In the genomic region with DNA sequence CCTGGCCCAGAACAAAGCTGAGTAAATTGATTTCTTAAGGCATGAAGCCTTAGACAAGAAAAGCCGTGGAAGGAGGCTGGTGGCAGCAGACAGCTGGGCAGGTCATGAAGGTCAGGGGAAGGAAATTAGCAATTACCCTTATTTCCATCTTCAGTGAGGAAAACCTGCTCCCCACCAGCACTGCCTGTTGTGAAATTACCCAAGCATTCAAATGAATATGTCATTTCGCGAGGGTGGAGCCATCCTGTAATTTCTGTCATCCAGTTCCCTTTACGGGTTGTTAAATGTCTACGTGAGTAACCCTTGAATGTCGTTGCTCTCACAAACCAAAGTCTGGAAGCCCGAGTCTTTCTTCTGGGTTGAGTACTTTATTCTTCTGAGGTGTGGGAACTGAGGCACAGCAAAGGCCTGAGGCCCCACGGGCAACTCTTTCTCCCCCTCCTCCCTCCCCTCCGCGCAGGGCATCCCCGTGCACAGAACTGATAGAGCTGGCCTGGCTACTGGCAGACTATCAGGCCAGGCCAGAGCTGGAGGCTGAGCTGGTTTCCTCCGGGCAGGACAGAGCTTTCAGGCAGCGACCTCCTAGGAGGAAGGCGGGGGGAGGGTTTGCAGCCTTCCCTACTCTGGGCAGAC, we compare ENCODE assay signal across 8 cellular contexts. TPM values are rescaled to one million over a fixed set of nuclear protein-coding genes. Genes with fewer than 3 reads are reported as not detected.
A peak's percentile ranks its signal among the peaks of the same experiment; 100 is the strongest.
DNase-seq lines count a peak whose midpoint lies in the region; ATAC-seq lines count a peak whose summit lies in the region.

No MANE protein-coding gene starts in this region.

- H3K27me3 ChIP-seq in HUES64 (ENCODE audit: insufficient read depth, low read length), result no peaks in the 10 kb centered on the region

- ATAC-seq in activated naive CD8-positive, alpha-beta T cell treated with anti-CD3 and anti-CD28 coated beads, Interleukin-2, amount 50 U/mL, for 24 hours, result peak; percentile 35
- peak; percentile 26 for ATAC-seq in stimulated activated naive CD8-positive, alpha-beta T cell treated with anti-CD3 and anti-CD28 coated beads, Interleukin-15, Interleukin-2, amounts not matched to agents 100 U/mL and 50 U/mL, for 24 hours

- H3K4me3 Mint-ChIP-seq in T-helper 1 cell treated with Interleukin-12 subunit alpha and Interleukin-12 subunit beta and Interleukin-4 antibody, amounts not matched to agents 30 μg/mL and 1 μg/mL, for 36 hours, result peak overlapping the region; percentile 73
- peak overlapping the region; percentile 59 for H3K4me3 Mint-ChIP-seq in activated naive CD8-positive, alpha-beta T cell treated with anti-CD3 and anti-CD28 coated beads, Interleukin-2, amount 50 U/mL, for 24 hours

- 28% methylated on average over 14 of the region's 14 CpGs for WGBS in HUES64

- H3K4me1 Mint-ChIP-seq in T-helper 1 cell treated with Interleukin-12 subunit alpha and Interleukin-12 subunit beta and Interleukin-4 antibody, amounts not matched to agents 30 μg/mL and 1 μg/mL, for 36 hours (ENCODE audit: low read depth), result peaks cover 14% of the 10 kb centered on the region
- peaks cover 17% of the 10 kb centered on the region for H3K4me1 Mint-ChIP-seq in activated naive CD8-positive, alpha-beta T cell treated with anti-CD3 and anti-CD28 coated beads, Interleukin-2, amount 50 U/mL, for 24 hours

- no peaks in the 10 kb centered on the region for H3K9me3 ChIP-seq in HUES64 (ENCODE audit: insufficient read depth, low read depth, low read length)

- peaks cover 3% of the 10 kb centered on the region for H3K27me3 Mint-ChIP-seq in T-helper 1 cell treated with Interleukin-12 subunit alpha and Interleukin-12 subunit beta and Interleukin-4 antibody, amounts not matched to agents 30 μg/mL and 1 μg/mL, for 36 hours (ENCODE audit: low read depth)
- peaks cover 2% of the 10 kb centered on the region for H3K27me3 Mint-ChIP-seq in activated naive CD8-positive, alpha-beta T cell treated with anti-CD3 and anti-CD28 coated beads, Interleukin-2, amount 50 U/mL, for 24 hours

- H3K27ac ChIP-seq in HUES64 (ENCODE audit: low read depth, low read length), result no peak overlapping the region

- no peaks in the 10 kb centered on the region for H3K9me3 Mint-ChIP-seq in T-helper 1 cell treated with Interleukin-12 subunit alpha and Interleukin-12 subunit beta and Interleukin-4 antibody, amounts not matched to agents 30 μg/mL and 1 μg/mL, for 36 hours
- H3K9me3 Mint-ChIP-seq in activated naive CD8-positive, alpha-beta T cell treated with anti-CD3 and anti-CD28 coated beads, Interleukin-2, amount 50 U/mL, for 24 hours, result no peaks in the 10 kb centered on the region

- no peaks in the 10 kb centered on the region for H3K36me3 Mint-ChIP-seq in T-helper 1 cell treated with Interleukin-12 subunit alpha and Interleukin-12 subunit beta and Interleukin-4 antibody, amounts not matched to agents 30 μg/mL and 1 μg/mL, for 36 hours (ENCODE audit: low read depth)
- H3K36me3 Mint-ChIP-seq in activated naive CD8-positive, alpha-beta T cell treated with anti-CD3 and anti-CD28 coated beads, Interleukin-2, amount 50 U/mL, for 24 hours (ENCODE audit: low read depth), result no peaks in the 10 kb centered on the region

- no peak overlapping the region for H3K9ac ChIP-seq in HUES64 (ENCODE audit: low read depth, low read length)

- H3K4me3 ChIP-seq in HUES64 (ENCODE audit: low read length), result 0 out of 2 replicates have a peak overlapping the region, but pooled peaks have one; percentile 0

- H3K4me1 ChIP-seq in HUES64 (ENCODE audit: insufficient read depth, low read length), result peaks cover 11% of the 10 kb centered on the region

- no peaks in the 10 kb centered on the region for H3K36me3 ChIP-seq in HUES64 (ENCODE audit: insufficient read depth, low read length)

- DNase-seq in T-helper 1 cell (no peak), iPS-NIHi7 (ENCODE audit: extremely low spot score) (peak; percentile 78)
- DNase-seq in activated naive CD8-positive, alpha-beta T cell treated with anti-CD3 and anti-CD28 coated beads, Interleukin-2, amount 50 U/mL, for 24 hours, result no peak
- no peak for DNase-seq in stimulated activated naive CD8-positive, alpha-beta T cell treated with anti-CD3 and anti-CD28 coated beads, Interleukin-15, Interleukin-2, amounts not matched to agents 100 U/mL and 50 U/mL, for 24 hours
- no peak for DNase-seq in stimulated activated naive CD4-positive, alpha-beta T cell (lab: John Stamatoyannopoulos, UW)
- DNase-seq in NK-92 treated with Interleukin-12 subunit alpha and Interleukin-12 subunit beta, amount 100 ng/mL, for 24 hours (lab: John Stamatoyannopoulos, UW), result no peak

- H3K27ac Mint-ChIP-seq in T-helper 1 cell treated with Interleukin-12 subunit alpha and Interleukin-12 subunit beta and Interleukin-4 antibody, amounts not matched to agents 30 μg/mL and 1 μg/mL, for 36 hours, result peak overlapping the region; percentile 77
- H3K27ac Mint-ChIP-seq in activated naive CD8-positive, alpha-beta T cell treated with anti-CD3 and anti-CD28 coated beads, Interleukin-2, amount 50 U/mL, for 24 hours, result peak overlapping the region; percentile 70

RNA-seq across cellular contexts. Expression of a gene that starts 22.0 kb away (rescaled TPM):
- 30.0 TPM for polyA plus RNA-seq in HUES64 (2013, experiment 1 of 2)
- polyA plus RNA-seq in HUES64 (2013, experiment 2 of 2), result 35.9 TPM

RNA-seq across cellular contexts. Expression of a gene that starts 29.7 kb away (rescaled TPM):
- 20.6 TPM for polyA plus RNA-seq in HUES64 (2013, experiment 1 of 2)
- 18.8 TPM for polyA plus RNA-seq in HUES64 (2013, experiment 2 of 2)
